Comparison of ENCODE assay signal across 27 cellular contexts in genomic region chr11:133808393-133809140, GRCh38. TPM values are rescaled to one million over a fixed set of nuclear protein-coding genes. Genes with fewer than 3 reads are reported as not detected.
DNase-seq lines count a peak whose midpoint lies in the region; ATAC-seq and TF ChIP-seq lines count a peak whose summit lies in the region.
"Had no signal": no experiment of that assay in that cellular context is flagged by ENCODE, and none has a peak within 500 bp of the region (broad histone marks: within the 10 kb centered on the region; RNA-seq: fewer than 3 reads in every experiment).

No MANE protein-coding gene starts in this region.

- H3K4me3 Mint-ChIP-seq in H9 (no peak overlapping the region), WTC11 (peak overlapping the region; percentile 10; the same call in 1 of the 2 replicates)
- H3K4me3 Mint-ChIP-seq: activated CD4-positive, alpha-beta T cell treated with anti-CD3 and anti-CD28 coated beads, Interleukin-2, amount 10 ng/mL, durations not matched to agents 24 days and 14 days; activated naive CD8-positive, alpha-beta T cell; activated T-cell treated with anti-CD3 and anti-CD28 coated beads, Interleukin-2, amount 50 U/mL, for 72 hours; CD8-positive, alpha-beta memory T cell; dendritic cell treated with granulocyte-macrophage colony-stimulating factor and Interleukin-4, amounts not matched to agents 40 ng/mL and 50 ng/mL, for 4 days; nephron progenitor cell had no signal

- H3K79me1 ChIP-seq in H9 (ENCODE audit: insufficient read depth, low read depth, low read length, poor library complexity, severe bottlenecking) (no peaks in the 10 kb centered on the region), trophoblast cell (ENCODE audit: low read length) (peaks cover 5% of the 10 kb centered on the region)

- ATAC-seq in WTC11 = peak; percentile 14; the same call in 1 of the 2 replicates
- no peak for ATAC-seq in GM19328 (IDR thresholded peaks at IDR 0.05; ENCODE audit: unreplicated experiment)
- ATAC-seq: activated T-cell treated with anti-CD3 and anti-CD28 coated beads, Interleukin-2, amount 50 U/mL, for 72 hours; mucosa of descending colon had no signal

- H3K4me2 ChIP-seq in H9 (ENCODE audit: insufficient read depth, insufficient read length, low read length) (no peak overlapping the region), trophoblast cell (ENCODE audit: low read length) (no peak overlapping the region)

- no peak overlapping the region for H4K12ac ChIP-seq in trophoblast cell (ENCODE audit: low read depth, low read length)

- no peaks in the 10 kb centered on the region for H3K9me3 ChIP-seq in H9 (ENCODE audit: control insufficient read depth, low read depth, low read length)
- H3K9me3 ChIP-seq in trophoblast cell (ENCODE audit: insufficient read depth, low read depth, low read length) = peaks cover 3% of the 10 kb centered on the region
- H3K9me3 ChIP-seq: lower lobe of right lung, mucosa of descending colon, SJCRH30, upper lobe of left lung had no signal

- POLR2A ChIA-PET in WTC11 (lab: Charles Lee) = no interaction called here

- H2BK120ac ChIP-seq in H9 (ENCODE audit: low read depth, low read length, poor library complexity, severe bottlenecking) = no peak overlapping the region
- H2BK120ac ChIP-seq in trophoblast cell (ENCODE audit: insufficient read depth, low read length, poor library complexity) = no peak overlapping the region

- H3K4me1 Mint-ChIP-seq in H9 = peaks cover 6 to 7% of the 10 kb centered on the region in 2 experiments; a peak in 3 of 4 replicates
- no peaks in the 10 kb centered on the region for H3K4me1 Mint-ChIP-seq in WTC11
- H3K4me1 Mint-ChIP-seq: activated CD4-positive, alpha-beta T cell treated with anti-CD3 and anti-CD28 coated beads, Interleukin-2, amount 10 ng/mL, durations not matched to agents 24 days and 14 days; CD8-positive, alpha-beta memory T cell had no signal

- H4K5ac ChIP-seq in H9 (ENCODE audit: insufficient read length, low read depth, low read length) = no peak overlapping the region

- H3K4ac ChIP-seq in H9 (ENCODE audit: low read depth, low read length) (no peak overlapping the region), trophoblast cell (ENCODE audit: low read depth, low read length) (no peak overlapping the region)

- H3K4me3 ChIP-seq in NB4 (ENCODE audit: low read depth, low read length) (no peak overlapping the region), trophoblast cell (ENCODE audit: low read depth, low read length) (no peak overlapping the region)
- H3K4me3 ChIP-seq: cardiac muscle cell, lower lobe of right lung, mucosa of descending colon, SJCRH30, upper lobe of left lung had no signal

- no peak overlapping the region for H3K27ac Mint-ChIP-seq in H9
- H3K27ac Mint-ChIP-seq in WTC11 = no peak overlapping the region
- H3K27ac Mint-ChIP-seq: activated CD4-positive, alpha-beta T cell treated with anti-CD3 and anti-CD28 coated beads, Interleukin-2, amount 10 ng/mL, durations not matched to agents 24 days and 14 days; activated naive CD8-positive, alpha-beta T cell; activated T-cell treated with anti-CD3 and anti-CD28 coated beads, Interleukin-2, amount 50 U/mL, for 72 hours; CD8-positive, alpha-beta memory T cell; dendritic cell treated with granulocyte-macrophage colony-stimulating factor and Interleukin-4, amounts not matched to agents 40 ng/mL and 50 ng/mL, for 4 days; nephron progenitor cell had no signal

- no peaks in the 10 kb centered on the region for H3K36me3 ChIP-seq in trophoblast cell (ENCODE audit: control insufficient read depth in 1 of 2, insufficient read depth in 2 of 2, low read length in 2 of 2)
- H3K36me3 ChIP-seq: cardiac muscle cell, lower lobe of right lung, SJCRH30, upper lobe of left lung had no signal

- no peak overlapping the region for H2BK15ac ChIP-seq in H9 (ENCODE audit: low read depth, low read length)

- H3K18ac ChIP-seq in H9 (ENCODE audit: insufficient read length, low read depth, low read length) (no peak overlapping the region), trophoblast cell (ENCODE audit: low read length) (no peak overlapping the region)

- no peak overlapping the region for H3K56ac ChIP-seq in H9 (ENCODE audit: insufficient read length, low read depth, low read length)

- no peaks in the 10 kb centered on the region for H3K27me3 Mint-ChIP-seq in H9 (ENCODE audit: low read depth)
- no peaks in the 10 kb centered on the region for H3K27me3 Mint-ChIP-seq in WTC11 (ENCODE audit: low read depth)
- H3K27me3 Mint-ChIP-seq: dendritic cell treated with granulocyte-macrophage colony-stimulating factor and Interleukin-4, amounts not matched to agents 40 ng/mL and 50 ng/mL, for 4 days had no signal

- CTCF ChIA-PET in WTC11 (lab: Charles Lee) = interaction anchor here (1.0 to 4.8 kb wide), 3 partner anchors 13 to 674 kb away, joined by 3 to 61 read pairs (median 7); no protein-coding TSS in a partner anchor

- H2BK5ac ChIP-seq in H9 (ENCODE audit: insufficient read length, low read length) (no peak overlapping the region), trophoblast cell (ENCODE audit: low read depth, low read length, poor library complexity) (no peak overlapping the region)

- H4K8ac ChIP-seq in H9 (replicated peaks; ENCODE audit: insufficient read length, low read depth, low read length) = no peak overlapping the region
- H4K8ac ChIP-seq in trophoblast cell (ENCODE audit: low read depth, low read length) = no peak overlapping the region

- no peaks in the 10 kb centered on the region for H3K36me3 Mint-ChIP-seq in H9 (ENCODE audit: insufficient read depth in 1 of 3, low read depth in 3 of 3)
- no peaks in the 10 kb centered on the region for H3K36me3 Mint-ChIP-seq in WTC11
- H3K36me3 Mint-ChIP-seq: activated naive CD8-positive, alpha-beta T cell; CD8-positive, alpha-beta memory T cell had no signal

- H2AK5ac ChIP-seq in H9 (ENCODE audit: insufficient read length, low read length) (no peak overlapping the region), trophoblast cell (ENCODE audit: low read length) (peak overlapping the region; percentile 36)

- H3K4me1 ChIP-seq in H9 (ENCODE audit: insufficient read depth, low read length) (peaks cover 5% of the 10 kb centered on the region), trophoblast cell (ENCODE audit: control insufficient read depth in 1 of 2, insufficient read depth in 2 of 2, low read length in 2 of 2) (peaks cover 14 to 23% of the 10 kb centered on the region in 2 experiments)
- H3K4me1 ChIP-seq: lower lobe of right lung, parathyroid adenoma, upper lobe of left lung had no signal

- no peak overlapping the region for H2AFZ ChIP-seq in H9 (ENCODE audit: low read length)
- no peak overlapping the region for H2AFZ ChIP-seq in trophoblast cell (ENCODE audit: insufficient read depth, low read length, poor library complexity)
- H2AFZ ChIP-seq: parathyroid adenoma had no signal

- no peaks in the 10 kb centered on the region for H3K23me2 ChIP-seq in H9 (ENCODE audit: insufficient read length, low read depth, low read length, poor library complexity, severe bottlenecking)

- H3K9me3 Mint-ChIP-seq in H9 = no peaks in the 10 kb centered on the region; a peak in 2 of 5 replicates
- peaks cover 3% of the 10 kb centered on the region; the same call in 1 of the 2 replicates for H3K9me3 Mint-ChIP-seq in WTC11
- H3K9me3 Mint-ChIP-seq: activated CD4-positive, alpha-beta T cell treated with anti-CD3 and anti-CD28 coated beads, Interleukin-2, amount 10 ng/mL, durations not matched to agents 24 days and 14 days; activated T-cell treated with anti-CD3 and anti-CD28 coated beads, Interleukin-2, amount 50 U/mL, for 72 hours; dendritic cell treated with granulocyte-macrophage colony-stimulating factor and Interleukin-4, amounts not matched to agents 40 ng/mL and 50 ng/mL, for 4 days had no signal

- TF ChIP-seq CTCF in H9 (conservative IDR thresholded peaks at IDR 0.05) = peak; percentile 10; the same call in 1 of the 3 replicates
- no peak for TF ChIP-seq CTCF in NB4 (IDR thresholded peaks at IDR 0.05; ENCODE audit: low read depth, low read length)
- no peak for TF ChIP-seq CTCF in WTC11 (IDR thresholded peaks at IDR 0.05)

- no peak overlapping the region for H3T11ph ChIP-seq in H9 (ENCODE audit: low read length)

- H3K14ac ChIP-seq in H9 (ENCODE audit: insufficient read depth, low read length) = no peak overlapping the region
- no peak overlapping the region for H3K14ac ChIP-seq in trophoblast cell (ENCODE audit: low read length)

- no peak overlapping the region for H3K9ac ChIP-seq in H9 (ENCODE audit: extremely low read depth, insufficient read length, low read length)
- no peak overlapping the region for H3K9ac ChIP-seq in trophoblast cell (ENCODE audit: low read length)
- H3K9ac ChIP-seq: parathyroid adenoma had no signal

- H4K91ac ChIP-seq in H9 (ENCODE audit: insufficient read length, low read depth, low read length) (no peak overlapping the region), trophoblast cell (ENCODE audit: low read depth, low read length) (no peak overlapping the region)

- no peaks in the 10 kb centered on the region for H3K79me2 ChIP-seq in H9 (ENCODE audit: insufficient read depth, low read length)
- no peaks in the 10 kb centered on the region for H3K79me2 ChIP-seq in trophoblast cell (ENCODE audit: control insufficient read depth, insufficient read depth, low read length, poor library complexity)
- H3K79me2 ChIP-seq: parathyroid adenoma had no signal

- H3K27me3 ChIP-seq in H9 (ENCODE audit: insufficient read depth, low read length) (no peaks in the 10 kb centered on the region; the same call in 1 of the 2 replicates), trophoblast cell (ENCODE audit: insufficient read depth, low read length) (no peaks in the 10 kb centered on the region)
- H3K27me3 ChIP-seq: cardiac muscle cell, SJCRH30, upper lobe of left lung had no signal

- no peaks in the 10 kb centered on the region for H4K20me1 ChIP-seq in H9 (ENCODE audit: control insufficient read depth, insufficient read depth, insufficient read length)

- no CpG with 5 or more reads among the region's 13 CpGs for WGBS in H9 (ENCODE audit: extremely low coverage, insufficient read length, low lambda C conversion rate)
- no CpG with 5 or more reads among the region's 13 CpGs for WGBS in trophoblast cell (ENCODE audit: extremely low coverage, insufficient coverage, insufficient read length)

- H3K27ac ChIP-seq in H9 (ENCODE audit: insufficient read length, low read depth, low read length) (no peak overlapping the region), trophoblast cell (ENCODE audit: low read depth, low read length) (no peak overlapping the region)
- H3K27ac ChIP-seq: cardiac muscle cell, lower lobe of right lung, parathyroid adenoma, SJCRH30, upper lobe of left lung had no signal

- H2BK12ac ChIP-seq in H9 (ENCODE audit: insufficient read length, low read depth, low read length) = no peak overlapping the region
- H2BK12ac ChIP-seq in trophoblast cell (ENCODE audit: low read length) = no peak overlapping the region

- DNase-seq in H9 (no peak), NB4 (ENCODE audit: low read depth) (peak; percentile 78), WTC11 (ENCODE audit: low spot score) (no peak), trophoblast cell (no peak), hippocampal formation (lab: John Stamatoyannopoulos, UW) (no peak)
- DNase-seq in activated CD4-positive, alpha-beta T cell treated with anti-CD3 and anti-CD28 coated beads for 48 hours = no peak
- no peak for DNase-seq in NK-92 treated with Interleukin-12 subunit alpha and Interleukin-12 subunit beta, amount 100 ng/mL, for 24 hours (lab: John Stamatoyannopoulos, UW)
- DNase-seq: activated CD4-positive, alpha-beta T cell treated with anti-CD3 and anti-CD28 coated beads, Interleukin-2, amount 10 ng/mL, durations not matched to agents 24 days and 14 days; activated T-cell treated with anti-CD3 and anti-CD28 coated beads, Interleukin-2, amount 50 U/mL, for 72 hours; aorta; CD8-positive, alpha-beta memory T cell; kidney; lower lobe of right lung; mucosa of descending colon; NCI-H1105 treated with DMSO at 0.1 percent for 48 hours; NCI-H2081; NCI-H345; nephron progenitor cell; upper lobe of left lung had no signal

- no peak for TF ChIP-seq POLR2A in NB4 (IDR thresholded peaks at IDR 0.05; ENCODE audit: extremely low read depth, insufficient read length)

- H3K23ac ChIP-seq in H9 (ENCODE audit: insufficient read length, low read depth, low read length) = no peak overlapping the region
- H3K23ac ChIP-seq in trophoblast cell (ENCODE audit: low read length) = no peak overlapping the region

- no peak overlapping the region for H2BK20ac ChIP-seq in H9 (ENCODE audit: low read depth, low read length, poor library complexity, severe bottlenecking)

RNA-seq across cellular contexts. Expression of gene SPATA19, which starts 36.7 kb away (rescaled TPM):
- not detected in 2 replicates for total RNA-seq in H9 (2021)
- total RNA-seq in WTC11 (2021) = not detected in 3 replicates
- not detected in 2 replicates for polyA plus RNA-seq in trophoblast cell (2013)
- total RNA-seq: activated CD4-positive, alpha-beta T cell treated with anti-CD3 and anti-CD28 coated beads, Interleukin-2, amount 10 ng/mL, durations not matched to agents 24 days and 14 days; activated T-cell treated with anti-CD3 and anti-CD28 coated beads, Interleukin-2, amount 50 U/mL, for 72 hours; aorta; cardiac muscle cell; CD8-positive, alpha-beta memory T cell; G401; kidney; lower lobe of right lung; mucosa of descending colon; SJCRH30; T-helper 1 cell treated with Interleukin-12 subunit alpha and Interleukin-12 subunit beta and Interleukin-4 antibody, amounts not matched to agents 30 ng/mL and 1 ng/mL, for 36 hours; upper lobe of left lung had no signal
- polyA plus RNA-seq: aorta; cardiac muscle cell; CD8-positive, alpha-beta memory T cell had no signal
